11 cellular contexts compared by ENCODE assay signal in genomic region chr10:110457851-110458582, GRCh38. TPM values are rescaled to one million over a fixed set of nuclear protein-coding genes. Genes with fewer than 3 reads are reported as not detected.
DNase-seq lines count a peak whose midpoint lies in the region; ATAC-seq and TF ChIP-seq lines count a peak whose summit lies in the region.
"Had no signal": no experiment of that assay in that cellular context is flagged by ENCODE, and none has a peak within 500 bp of the region (broad histone marks: within the 10 kb centered on the region; RNA-seq: fewer than 3 reads in every experiment).

No MANE protein-coding gene starts in this region.

- H3K9me3 Mint-ChIP-seq in activated CD8-positive, alpha-beta memory T cell treated with anti-CD3 and anti-CD28 coated beads, Interleukin-2, amount 10 ng/mL, durations not matched to agents 7 days and 5 days (ENCODE audit: low read depth), result no peaks in the 10 kb centered on the region
- H3K9me3 Mint-ChIP-seq in stimulated activated effector memory CD8-positive, alpha-beta T cell treated with anti-CD3 and anti-CD28 coated beads, Interleukin-12 subunit alpha, Interleukin-12 subunit beta, amount 100 ng/mL, for 72 hours, result no peaks in the 10 kb centered on the region
- H3K9me3 Mint-ChIP-seq: stimulated activated naive CD8-positive, alpha-beta T cell treated with anti-CD3 and anti-CD28 coated beads, Interleukin-15, Interleukin-2, amounts not matched to agents 100 ng/mL and 50 ng/mL, for 24 hours had no signal

- TF ChIP-seq CTCF in vagina (IDR thresholded peaks at IDR 0.05), result no peak

- peak; percentile 21 for DNase-seq in activated CD8-positive, alpha-beta memory T cell treated with anti-CD3 and anti-CD28 coated beads for 24 hours
- no peak for DNase-seq in activated CD8-positive, alpha-beta memory T cell treated with anti-CD3 and anti-CD28 coated beads, Interleukin-2, amount 50 U/mL, for 4 hours
- no peak for DNase-seq in activated CD8-positive, alpha-beta memory T cell treated with anti-CD3 and anti-CD28 coated beads, Interleukin-2, amount 10 ng/mL, durations not matched to agents 7 days and 5 days
- no peak for DNase-seq in stimulated activated effector memory CD8-positive, alpha-beta T cell treated with anti-CD3 and anti-CD28 coated beads, Interleukin-12 subunit alpha, Interleukin-12 subunit beta, amount 100 ng/mL, for 72 hours (ENCODE audit: low spot score in 2 of 2)
- DNase-seq in vagina (ENCODE audit: extremely low spot score in 2 of 2), result no peak
- no peak for DNase-seq in SHP77 (lab: John Stamatoyannopoulos, UW)
- DNase-seq in superior temporal gyrus (ENCODE audit: extremely low spot score), result no peak
- DNase-seq: activated CD4-positive, alpha-beta T cell treated with anti-CD3 and anti-CD28 coated beads for 1 hour; activated naive CD4-positive, alpha-beta T cell treated with Interleukin-2 at 50 U/mL for 16 hours had no signal

- H3K4me1 ChIP-seq in vagina, result no peaks in the 10 kb centered on the region

- peak; percentile 51 for ATAC-seq in HG02678 (IDR thresholded peaks at IDR 0.05; ENCODE audit: unreplicated experiment)
- no peak for ATAC-seq in activated CD8-positive, alpha-beta memory T cell treated with anti-CD3 and anti-CD28 coated beads, Interleukin-2, amount 10 ng/mL, durations not matched to agents 7 days and 5 days
- no peak for ATAC-seq in stimulated activated effector memory CD8-positive, alpha-beta T cell treated with anti-CD3 and anti-CD28 coated beads, Interleukin-12 subunit alpha, Interleukin-12 subunit beta, amount 100 ng/mL, for 72 hours

- no peak overlapping the region for H3K4me3 ChIP-seq in vagina

- H3K4me1 Mint-ChIP-seq in activated CD8-positive, alpha-beta memory T cell treated with anti-CD3 and anti-CD28 coated beads, Interleukin-2, amount 10 ng/mL, durations not matched to agents 7 days and 5 days, result peaks cover 60% of the 10 kb centered on the region
- H3K4me1 Mint-ChIP-seq in stimulated activated effector memory CD8-positive, alpha-beta T cell treated with anti-CD3 and anti-CD28 coated beads, Interleukin-12 subunit alpha, Interleukin-12 subunit beta, amount 100 ng/mL, for 72 hours, result peaks cover 79% of the 10 kb centered on the region

- TF ChIP-seq POLR2A in vagina (IDR thresholded peaks at IDR 0.05), result no peak

- H3K4me3 Mint-ChIP-seq in activated CD8-positive, alpha-beta memory T cell treated with anti-CD3 and anti-CD28 coated beads, Interleukin-2, amount 10 ng/mL, durations not matched to agents 7 days and 5 days, result no peak overlapping the region
- H3K4me3 Mint-ChIP-seq in stimulated activated effector memory CD8-positive, alpha-beta T cell treated with anti-CD3 and anti-CD28 coated beads, Interleukin-12 subunit alpha, Interleukin-12 subunit beta, amount 100 ng/mL, for 72 hours, result peak overlapping the region; percentile 31
- H3K4me3 Mint-ChIP-seq: stimulated activated naive CD8-positive, alpha-beta T cell treated with anti-CD3 and anti-CD28 coated beads, Interleukin-15, Interleukin-2, amounts not matched to agents 100 ng/mL and 50 ng/mL, for 24 hours had no signal

- no peak overlapping the region for H3K27ac ChIP-seq in vagina

- H3K9me3 ChIP-seq in vagina, result no peaks in the 10 kb centered on the region

- H3K27me3 ChIP-seq in vagina, result no peaks in the 10 kb centered on the region

- intact Hi-C loops in vagina (cut with DNase I), result no loop called here

- no peaks in the 10 kb centered on the region for H3K27me3 Mint-ChIP-seq in activated CD8-positive, alpha-beta memory T cell treated with anti-CD3 and anti-CD28 coated beads, Interleukin-2, amount 10 ng/mL, durations not matched to agents 7 days and 5 days
- H3K27me3 Mint-ChIP-seq: stimulated activated naive CD8-positive, alpha-beta T cell treated with anti-CD3 and anti-CD28 coated beads, Interleukin-15, Interleukin-2, amounts not matched to agents 100 ng/mL and 50 ng/mL, for 24 hours had no signal

- CTCF ChIA-PET in activated CD8-positive, alpha-beta memory T cell treated with anti-CD3 and anti-CD28 coated beads, Interleukin-2, amount 10 ng/mL, durations not matched to agents 7 days and 5 days (lab: Charles Lee), result interaction anchor here (1.3 kb wide), 1 partner anchor 104 kb away, joined by 3 read pairs; no protein-coding TSS in a partner anchor

- no peaks in the 10 kb centered on the region for H3K36me3 Mint-ChIP-seq in activated CD8-positive, alpha-beta memory T cell treated with anti-CD3 and anti-CD28 coated beads, Interleukin-2, amount 10 ng/mL, durations not matched to agents 7 days and 5 days
- no peaks in the 10 kb centered on the region for H3K36me3 Mint-ChIP-seq in stimulated activated effector memory CD8-positive, alpha-beta T cell treated with anti-CD3 and anti-CD28 coated beads, Interleukin-12 subunit alpha, Interleukin-12 subunit beta, amount 100 ng/mL, for 72 hours

- H3K36me3 ChIP-seq in vagina, result no peaks in the 10 kb centered on the region

- peak overlapping the region; percentile 25 for H3K27ac Mint-ChIP-seq in activated CD8-positive, alpha-beta memory T cell treated with anti-CD3 and anti-CD28 coated beads, Interleukin-2, amount 10 ng/mL, durations not matched to agents 7 days and 5 days
- H3K27ac Mint-ChIP-seq in stimulated activated effector memory CD8-positive, alpha-beta T cell treated with anti-CD3 and anti-CD28 coated beads, Interleukin-12 subunit alpha, Interleukin-12 subunit beta, amount 100 ng/mL, for 72 hours, result peak overlapping the region; percentile 82
- H3K27ac Mint-ChIP-seq: stimulated activated naive CD8-positive, alpha-beta T cell treated with anti-CD3 and anti-CD28 coated beads, Interleukin-15, Interleukin-2, amounts not matched to agents 100 ng/mL and 50 ng/mL, for 24 hours had no signal

RNA-seq across cellular contexts. Expression of gene DUSP5, which starts 39.7 kb away (rescaled TPM):
- 100 to 1,000 TPM; 102 to 223 TPM for total RNA-seq in activated CD8-positive, alpha-beta memory T cell treated with anti-CD3 and anti-CD28 coated beads, Interleukin-2, amount 10 ng/mL, durations not matched to agents 7 days and 5 days
- total RNA-seq in vagina, result 75.1 TPM
